ENCODE assay signal across 8 cellular contexts in the genomic region with DNA sequence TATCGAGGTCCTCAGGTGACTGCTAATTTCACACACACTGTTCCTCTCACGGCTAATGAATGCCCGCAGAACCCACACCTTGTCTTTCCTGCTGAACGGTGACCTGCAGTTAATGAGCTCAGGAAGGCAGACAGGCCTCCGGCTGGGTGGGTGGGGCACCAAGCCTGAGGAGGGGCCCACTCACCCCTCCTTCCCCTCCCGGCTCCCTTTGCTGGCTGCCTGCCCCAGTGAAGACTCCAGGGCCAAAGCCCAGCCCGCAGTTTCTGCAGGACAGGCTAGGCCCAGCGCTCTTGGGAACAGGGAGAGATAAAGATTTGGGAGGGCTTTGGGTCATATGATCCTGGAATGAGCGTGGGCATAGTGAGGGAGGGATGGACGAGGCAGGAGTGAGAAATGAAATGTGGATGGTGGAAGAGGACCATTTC. TPM values are rescaled to one million over a fixed set of nuclear protein-coding genes. Genes with fewer than 3 reads are reported as not detected.
A peak's percentile ranks its signal among the peaks of the same experiment; 100 is the strongest.
DNase-seq lines count a peak whose midpoint lies in the region; ATAC-seq and TF ChIP-seq lines count a peak whose summit lies in the region.

No MANE protein-coding gene starts in this region.

- H3K27ac Mint-ChIP-seq in activated CD4-positive, alpha-beta T cell treated with anti-CD3 and anti-CD28 coated beads, Interleukin-2, amount 10 ng/mL, durations not matched to agents 24 days and 14 days: no peak overlapping the region

- no peak overlapping the region for H3K4me3 Mint-ChIP-seq in activated CD4-positive, alpha-beta T cell treated with anti-CD3 and anti-CD28 coated beads, Interleukin-2, amount 10 ng/mL, durations not matched to agents 24 days and 14 days

- no peak for TF ChIP-seq CTCF in GM13977 (IDR thresholded peaks at IDR 0.05; ENCODE audit: extremely low read depth, insufficient read depth, missing control alignments)

- peaks cover 37% of the 10 kb centered on the region for H3K27me3 Mint-ChIP-seq in activated CD4-positive, alpha-beta T cell treated with anti-CD3 and anti-CD28 coated beads, Interleukin-2, amount 10 ng/mL, durations not matched to agents 24 days and 14 days

- H3K36me3 Mint-ChIP-seq in activated CD4-positive, alpha-beta T cell treated with anti-CD3 and anti-CD28 coated beads, Interleukin-2, amount 10 ng/mL, durations not matched to agents 24 days and 14 days (ENCODE audit: low read depth): peaks cover 1% of the 10 kb centered on the region

- intact Hi-C loops in activated CD4-positive, alpha-beta T cell treated with anti-CD3 and anti-CD28 coated beads, Interleukin-2, amount 10 ng/mL, durations not matched to agents 24 days and 14 days (cut with micrococcal nuclease): no loop called here

- H3K9me3 Mint-ChIP-seq in activated CD4-positive, alpha-beta T cell treated with anti-CD3 and anti-CD28 coated beads, Interleukin-2, amount 10 ng/mL, durations not matched to agents 24 days and 14 days: no peaks in the 10 kb centered on the region

- DNase-seq in DMS153 (lab: John Stamatoyannopoulos, UW) (peak; percentile 99), NCI-H2227 (lab: John Stamatoyannopoulos, UW; ENCODE audit: unreplicated experiment) (peak; percentile 86), epidermal melanocyte (ENCODE audit: insufficient read length, low spot score) (peak; percentile 57), nucleus accumbens (lab: John Stamatoyannopoulos, UW) (peak in 29 of 56 donors; percentile 8 to 72 (median 33)), GM13977 (ENCODE audit: low spot score) (no peak)
- no peak for DNase-seq in activated CD4-positive, alpha-beta T cell treated with anti-CD3 and anti-CD28 coated beads, Interleukin-2, amount 10 ng/mL, durations not matched to agents 24 days and 14 days

- in situ Hi-C loops in GM13977 (cut with MboI; ENCODE audit: low pct_unique_long_range_greater_than_20kb, low sequenced_read_pairs, unreplicated experiment): no loop called here

- H3K4me1 Mint-ChIP-seq in activated CD4-positive, alpha-beta T cell treated with anti-CD3 and anti-CD28 coated beads, Interleukin-2, amount 10 ng/mL, durations not matched to agents 24 days and 14 days: peaks cover 4% of the 10 kb centered on the region

- no peak for ATAC-seq in GM21825 (IDR thresholded peaks at IDR 0.05; ENCODE audit: unreplicated experiment)
- ATAC-seq in HG03460 (IDR thresholded peaks at IDR 0.05; ENCODE audit: unreplicated experiment): no peak

RNA-seq across cellular contexts. Expression of a gene that starts 26.4 kb away (rescaled TPM):
- total RNA-seq in activated CD4-positive, alpha-beta T cell treated with anti-CD3 and anti-CD28 coated beads, Interleukin-2, amount 10 ng/mL, durations not matched to agents 24 days and 14 days: not detected in 2 replicates

Comparison
In these comparisons a context has a peak if more than half of its experiments do, and no peak if none do; other contexts are left out.
1. DNase-seq: peak in DMS153 (single experiment), NCI-H2227 (single experiment), epidermal melanocyte (single experiment) and nucleus accumbens (29 of 56); none in GM13977 (single experiment) and activated CD4-positive, alpha-beta T cell treated with anti-CD3 and anti-CD28 coated beads, Interleukin-2, amount 10 ng/mL, durations not matched to agents 24 days and 14 days (single experiment).